Comparison of ENCODE assay signal across 31 cellular contexts in the genomic region with DNA sequence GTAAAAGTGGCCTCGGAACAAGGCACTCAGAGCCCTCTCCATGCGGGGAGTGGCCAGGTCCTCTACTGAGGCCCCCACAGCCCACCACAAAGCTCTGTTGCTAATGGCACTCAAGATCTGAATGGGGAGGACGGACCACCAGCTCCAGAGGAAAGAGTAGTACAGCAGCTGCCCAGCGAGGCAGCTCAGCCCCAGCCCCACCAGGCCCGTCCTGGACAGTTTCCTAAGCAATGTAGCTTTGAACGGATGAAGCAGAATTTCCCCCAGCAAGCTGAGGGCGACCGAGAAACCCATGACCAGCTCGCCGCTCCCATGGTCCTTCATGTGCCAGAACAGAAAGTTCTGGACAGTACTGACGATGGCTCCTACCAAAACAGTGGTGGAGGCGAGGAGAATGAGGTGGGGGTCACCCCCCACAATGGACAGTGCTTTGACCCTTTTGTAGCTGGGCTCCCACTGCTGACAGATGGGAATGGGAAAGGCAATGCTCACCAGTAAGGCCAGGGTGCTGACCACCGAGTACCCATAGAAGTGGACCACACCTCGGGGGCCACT. TPM values are rescaled to one million over a fixed set of nuclear protein-coding genes. Genes with fewer than 3 reads are reported as not detected.
"Had no signal": no experiment of that assay in that cellular context is flagged by ENCODE, and none has a peak within 500 bp of the region (broad histone marks: within the 10 kb centered on the region; RNA-seq: fewer than 3 reads in every experiment).

No MANE protein-coding gene starts in this region.

- H3K9me3 ChIP-seq: Peyer's patch, SJCRH30, SK-N-SH had no signal

- H3K4me1 Mint-ChIP-seq: activated CD8-positive, alpha-beta memory T cell treated with anti-CD3 and anti-CD28 coated beads, Interleukin-2, amount 10 ng/mL, durations not matched to agents 7 days and 5 days; brain had no signal

- H3K4me2 ChIP-seq: KMS-11, SK-N-SH had no signal

- H3K4me1 ChIP-seq: Peyer's patch, SJCRH30 had no signal

- DNase-seq: activated CD4-positive, alpha-beta T cell treated with anti-CD3 and anti-CD28 coated beads for 48 hours; activated CD4-positive, alpha-beta T cell treated with anti-CD3 and anti-CD28 coated beads, Interleukin-2, amount 50 U/mL, for 4 hours; activated CD4-positive, CD25-positive, alpha-beta regulatory T cell treated with anti-CD3 and anti-CD28 coated beads, Interleukin-2, amount 50 U/mL, for 72 hours; activated CD8-positive, alpha-beta T cell treated with anti-CD3 and anti-CD28 coated beads, Interleukin-2, amount 10 ng/mL, durations not matched to agents 7 days and 5 days; activated effector memory CD4-positive, alpha-beta T cell treated with anti-CD3 and anti-CD28 coated beads, Interleukin-2, amount 50 U/mL, for 16 hours; activated naive CD4-positive, alpha-beta T cell treated with Interleukin-2 at 50 U/mL for 16 hours; activated T-cell treated with anti-CD3 and anti-CD28 coated beads, Interleukin-2, amount 50 U/mL, for 4 hours; amygdala; MG63; MV-4-11; NCI-H1092 treated with DMSO at 0.1 percent for 48 hours; NCI-H1417 treated with DMSO at 0.1 percent for 48 hours; NCI-H1694; NCI-H2029; NCI-H2107; NCI-H2171 treated with DMSO at 0.1 percent for 48 hours; NCI-H345; NCI-H510A; NCI-H526 treated with DMSO at 0.1 percent for 48 hours; NK-92 treated with Interleukin-12 subunit alpha and Interleukin-12 subunit beta, amount 100 ng/mL, for 24 hours; Peyer's patch; Right ventricle myocardium superior; SJCRH30; SK-N-SH had no signal

- H3K36me3 Mint-ChIP-seq: activated CD8-positive, alpha-beta memory T cell treated with anti-CD3 and anti-CD28 coated beads, Interleukin-2, amount 10 ng/mL, durations not matched to agents 7 days and 5 days; activated naive CD8-positive, alpha-beta T cell; brain had no signal

- H3K27ac Mint-ChIP-seq: activated CD8-positive, alpha-beta memory T cell treated with anti-CD3 and anti-CD28 coated beads, Interleukin-2, amount 10 ng/mL, durations not matched to agents 7 days and 5 days; activated CD8-positive, alpha-beta T cell treated with anti-CD3 and anti-CD28 coated beads, Interleukin-2, amount 10 ng/mL, durations not matched to agents 7 days and 5 days; activated naive CD8-positive, alpha-beta T cell; brain; T-helper 1 cell treated with Interleukin-12 subunit alpha and Interleukin-12 subunit beta and Interleukin-4 antibody, amounts not matched to agents 30 μg/mL and 1 μg/mL, for 36 hours had no signal

- H3K4me3 Mint-ChIP-seq: activated CD8-positive, alpha-beta memory T cell treated with anti-CD3 and anti-CD28 coated beads, Interleukin-2, amount 10 ng/mL, durations not matched to agents 7 days and 5 days; activated CD8-positive, alpha-beta T cell treated with anti-CD3 and anti-CD28 coated beads, Interleukin-2, amount 10 ng/mL, durations not matched to agents 7 days and 5 days; activated naive CD8-positive, alpha-beta T cell; activated T-cell treated with anti-CD3 and anti-CD28 coated beads, Interleukin-2, amount 50 U/mL, for 4 hours; brain; T-helper 1 cell treated with Interleukin-12 subunit alpha and Interleukin-12 subunit beta and Interleukin-4 antibody, amounts not matched to agents 30 μg/mL and 1 μg/mL, for 36 hours had no signal

- H3K27me3 ChIP-seq: MG63, Peyer's patch, SJCRH30 had no signal

- H3K27me3 Mint-ChIP-seq: activated naive CD8-positive, alpha-beta T cell had no signal

- FAIRE-seq: astrocyte had no signal

- H3K4me3 ChIP-seq: MG63, Peyer's patch, SJCRH30 had no signal

- H3K9ac ChIP-seq: KMS-11, SK-N-SH had no signal

- H3K36me3 ChIP-seq: MG63, Peyer's patch, SJCRH30 had no signal

- H3K27ac ChIP-seq: KMS-11, Peyer's patch, RWPE1, SJCRH30 had no signal

- H3K9me3 Mint-ChIP-seq: activated T-cell treated with anti-CD3 and anti-CD28 coated beads, Interleukin-2, amount 50 U/mL, for 4 hours; T-helper 1 cell treated with Interleukin-12 subunit alpha and Interleukin-12 subunit beta and Interleukin-4 antibody, amounts not matched to agents 30 μg/mL and 1 μg/mL, for 36 hours had no signal

- ATAC-seq: activated CD8-positive, alpha-beta memory T cell treated with anti-CD3 and anti-CD28 coated beads, Interleukin-2, amount 10 ng/mL, durations not matched to agents 7 days and 5 days; activated CD8-positive, alpha-beta T cell treated with anti-CD3 and anti-CD28 coated beads, Interleukin-2, amount 10 ng/mL, durations not matched to agents 7 days and 5 days; activated T-cell treated with anti-CD3 and anti-CD28 coated beads, Interleukin-2, amount 50 U/mL, for 4 hours had no signal

RNA-seq across cellular contexts. Expression of a gene that starts 1.5 kb away (rescaled TPM):
- total RNA-seq: astrocyte, SJCRH30 had no signal
- polyA plus RNA-seq: SK-N-SH had no signal

RNA-seq across cellular contexts. Expression of a gene that starts 39.4 kb away (rescaled TPM):
- total RNA-seq: activated CD8-positive, alpha-beta memory T cell treated with anti-CD3 and anti-CD28 coated beads, Interleukin-2, amount 10 ng/mL, durations not matched to agents 7 days and 5 days; activated CD8-positive, alpha-beta T cell treated with anti-CD3 and anti-CD28 coated beads, Interleukin-2, amount 10 ng/mL, durations not matched to agents 7 days and 5 days; activated T-cell treated with anti-CD3 and anti-CD28 coated beads, Interleukin-2, amount 50 U/mL, for 4 hours; astrocyte; Peyer's patch; Right ventricle myocardium superior; SJCRH30 had no signal
- polyA plus RNA-seq: SK-N-SH had no signal

RNA-seq across cellular contexts. Expression of a gene that starts 53.1 kb away (rescaled TPM):
- total RNA-seq: activated T-cell treated with anti-CD3 and anti-CD28 coated beads, Interleukin-2, amount 50 U/mL, for 4 hours; astrocyte; Peyer's patch; Right ventricle myocardium superior; SJCRH30 had no signal
- polyA plus RNA-seq: SK-N-SH had no signal
